8 cellular contexts compared by ENCODE assay signal in the genomic region with DNA sequence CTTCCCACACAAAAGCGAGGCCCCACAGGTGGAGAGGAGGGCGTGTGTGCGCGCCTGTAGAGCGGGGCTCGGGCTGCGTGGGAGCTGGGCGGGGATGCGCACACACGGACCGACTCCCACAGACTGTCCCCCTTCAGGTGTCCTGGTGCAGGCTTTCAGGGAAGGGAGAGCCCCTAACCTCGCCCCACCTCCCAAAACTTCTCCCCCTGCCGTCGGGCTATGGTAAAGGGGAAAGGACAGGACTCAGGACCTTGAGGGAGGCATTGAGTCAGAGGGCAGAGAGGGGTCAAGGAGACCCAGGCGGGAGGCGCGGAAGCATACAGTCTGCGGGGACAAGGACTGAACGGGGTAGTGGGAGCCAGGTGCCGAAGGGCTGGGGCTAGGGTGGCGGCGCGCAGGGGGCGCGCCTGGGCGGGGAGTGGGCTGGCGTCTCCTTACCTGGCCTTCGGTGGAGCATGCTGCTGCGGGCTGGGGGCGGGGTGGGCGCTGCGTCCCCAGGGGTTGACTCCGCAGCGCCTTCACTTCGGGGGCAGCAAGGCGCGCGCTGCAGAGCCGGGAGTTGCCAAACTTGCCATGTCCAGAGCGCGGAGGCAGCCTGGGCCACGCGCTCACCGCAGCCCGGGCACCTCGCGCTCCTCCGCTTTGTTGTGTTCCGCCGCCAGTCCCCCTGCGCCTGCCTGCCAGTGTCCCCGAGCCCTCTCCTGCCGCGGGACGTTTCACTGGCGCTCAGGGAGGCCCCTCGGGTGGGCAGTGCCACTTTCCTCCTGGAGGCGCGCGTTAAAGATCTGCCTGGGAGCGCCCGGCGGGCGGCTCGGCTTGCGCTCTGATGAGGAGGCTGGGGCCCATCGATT.
DNase-seq lines count a peak whose midpoint lies in the region; ATAC-seq and TF ChIP-seq lines count a peak whose summit lies in the region.

No MANE protein-coding gene starts in this region.

- intact Hi-C loops in posterior vena cava (cut with DNase I) = no loop called here

- DNase-seq in ELF-1 (ENCODE audit: low read depth, low spot score) (peak; percentile 58), SHP77 treated with DMSO at 0.1 percent for 48 hours (lab: John Stamatoyannopoulos, UW) (peak; percentile 33), cardiac muscle cell (ENCODE audit: low read depth in 1 of 2, low spot score in 1 of 2) (peak; percentile 6 to 20), posterior vena cava (ENCODE audit: low spot score) (no peak), LoVo (ENCODE audit: low spot score) (no peak)

- H3K4me1 ChIP-seq in cardiac muscle cell (ENCODE audit: low read depth) = peaks cover 4% of the 10 kb centered on the region
- H3K4me1 ChIP-seq in rectal smooth muscle tissue (ENCODE audit: control insufficient read depth, insufficient read depth, low read length) = no peaks in the 10 kb centered on the region

- H3K36me3 ChIP-seq in cardiac muscle cell (no peaks in the 10 kb centered on the region), rectal smooth muscle tissue (ENCODE audit: control insufficient read depth, insufficient read depth, low read length) (no peaks in the 10 kb centered on the region)

- H3K27ac ChIP-seq in cardiac muscle cell (no peak overlapping the region), rectal smooth muscle tissue (ENCODE audit: low read depth, low read length) (no peak overlapping the region)

- H3K4me3 ChIP-seq in cardiac muscle cell = peak overlapping the region; percentile 38
- H3K4me3 ChIP-seq in rectal smooth muscle tissue (ENCODE audit: low read length) = peak overlapping the region; percentile 53

- H3K9me3 ChIP-seq in cardiac muscle cell (ENCODE audit: low read depth) = no peaks in the 10 kb centered on the region

- H3K27me3 ChIP-seq in cardiac muscle cell = peaks cover 35% of the 10 kb centered on the region
- no peaks in the 10 kb centered on the region for H3K27me3 ChIP-seq in rectal smooth muscle tissue (ENCODE audit: control insufficient read depth, insufficient read depth, low read length)

- ATAC-seq in GM21529 (IDR thresholded peaks at IDR 0.05; ENCODE audit: unreplicated experiment) = no peak
- ATAC-seq in HG02840 (IDR thresholded peaks at IDR 0.05; ENCODE audit: low FRiP score, unreplicated experiment) = no peak

- peak; percentile 2 for TF ChIP-seq CTCF in cardiac muscle cell (IDR thresholded peaks at IDR 0.05; ENCODE audit: low read depth, low read length)

- no peak overlapping the region for H3K9ac ChIP-seq in rectal smooth muscle tissue (ENCODE audit: low read length)

Comparison
In these comparisons a context has a peak if more than half of its experiments do, and no peak if none do; other contexts are left out.
1. DNase-seq: peak in ELF-1 (single experiment), SHP77 treated with DMSO at 0.1 percent for 48 hours (single experiment) and cardiac muscle cell (2 of 2); none in posterior vena cava (single experiment) and LoVo (single experiment).